8 cellular contexts compared by ENCODE assay signal in genomic region chr14:22883191-22883976, GRCh38. TPM values are rescaled to one million over a fixed set of nuclear protein-coding genes. Genes with fewer than 3 reads are reported as not detected.
DNase-seq lines count a peak whose midpoint lies in the region; ATAC-seq and TF ChIP-seq lines count a peak whose summit lies in the region.

A gene with protein sequence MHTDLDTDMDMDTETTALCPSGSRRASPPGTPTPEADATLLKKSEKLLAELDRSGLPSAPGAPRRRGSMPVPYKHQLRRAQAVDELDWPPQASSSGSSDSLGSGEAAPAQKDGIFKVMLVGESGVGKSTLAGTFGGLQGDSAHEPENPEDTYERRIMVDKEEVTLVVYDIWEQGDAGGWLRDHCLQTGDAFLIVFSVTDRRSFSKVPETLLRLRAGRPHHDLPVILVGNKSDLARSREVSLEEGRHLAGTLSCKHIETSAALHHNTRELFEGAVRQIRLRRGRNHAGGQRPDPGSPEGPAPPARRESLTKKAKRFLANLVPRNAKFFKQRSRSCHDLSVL (plus strand): TSS chr14:22883222. CDS start chr14:22883288, 66 bp downstream.

- POLR2A ChIA-PET in activated CD4-positive, alpha-beta T cell treated with anti-CD3 and anti-CD28 coated beads for 36 hours (lab: Charles Lee), result interaction anchor here (0.5 to 1.1 kb wide), 4 partner anchors 11 to 376 kb away, joined by 3 to 10 read pairs (median 4); no protein-coding TSS in a partner anchor

- CTCF ChIA-PET in activated CD4-positive, alpha-beta T cell treated with anti-CD3 and anti-CD28 coated beads for 36 hours (lab: Charles Lee), result interaction anchor here (0.6 to 10.6 kb wide), 6 partner anchors 11 to 35 kb away, joined by 3 to 111 read pairs (median 18); partner anchors contain the start of gene LRP10

- no peak for TF ChIP-seq POLR2A in lower leg skin (IDR thresholded peaks at IDR 0.05)
- no peak for TF ChIP-seq POLR2A in suprapubic skin (IDR thresholded peaks at IDR 0.05)

- 36 to 37% methylated on average over 14 of the region's 14 CpGs for WGBS in lower leg skin, 2 donors
- WGBS in suprapubic skin, result 25% methylated on average over 14 of the region's 14 CpGs

- H3K9me3 Mint-ChIP-seq in activated CD4-positive, alpha-beta T cell treated with anti-CD3 and anti-CD28 coated beads for 36 hours (ENCODE audit: low read depth), result no peaks in the 10 kb centered on the region

- peak within 1 kb of the TSS; percentile 51 for H3K27ac Mint-ChIP-seq in activated CD4-positive, alpha-beta T cell treated with anti-CD3 and anti-CD28 coated beads for 36 hours

- no peak for TF ChIP-seq EP300 in suprapubic skin (IDR thresholded peaks at IDR 0.05)

- H3K36me3 ChIP-seq in endocrine pancreas (ENCODE audit: control insufficient read depth, insufficient read depth, low read length) (no peaks in the 10 kb centered on the region), suprapubic skin (peaks cover 19% of the 10 kb centered on the region)

- H3K9ac ChIP-seq in endocrine pancreas (ENCODE audit: control insufficient read depth, insufficient read depth, low read length), result peak within 1 kb of the TSS; percentile 65

- no peak within 1 kb of the TSS for H3K27ac ChIP-seq in suprapubic skin

- intact Hi-C loops in activated CD4-positive, alpha-beta T cell treated with anti-CD3 and anti-CD28 coated beads for 36 hours (cut with DNase I, micrococcal nuclease), result no loop called here
- intact Hi-C loops in lower leg skin (cut with DNase I; ENCODE audit: low total_unique reads), result no loop called here

- H3K27me3 ChIP-seq in endocrine pancreas (ENCODE audit: control insufficient read depth, insufficient read depth, low read length) (no peaks in the 10 kb centered on the region), suprapubic skin (no peaks in the 10 kb centered on the region)

- ATAC-seq in activated CD4-positive, alpha-beta T cell treated with anti-CD3 and anti-CD28 coated beads for 36 hours, result no peak
- ATAC-seq in HG03460 (IDR thresholded peaks at IDR 0.05; ENCODE audit: unreplicated experiment), result no peak

- peaks cover 2% of the 10 kb centered on the region for H3K27me3 Mint-ChIP-seq in activated CD4-positive, alpha-beta T cell treated with anti-CD3 and anti-CD28 coated beads for 36 hours

- H3K4me3 Mint-ChIP-seq in activated CD4-positive, alpha-beta T cell treated with anti-CD3 and anti-CD28 coated beads for 36 hours, result no peak within 1 kb of the TSS

- H3K9me3 ChIP-seq in endocrine pancreas (ENCODE audit: control insufficient read depth, low read length), result no peaks in the 10 kb centered on the region
- no peaks in the 10 kb centered on the region for H3K9me3 ChIP-seq in suprapubic skin

- TF ChIP-seq CTCF in retinal pigment epithelial cell (conservative IDR thresholded peaks at IDR 0.05; ENCODE audit: low read depth, low read length) (no peak), lower leg skin (IDR thresholded peaks at IDR 0.05) (peak in 1 of 3 donors; percentile 17), suprapubic skin (IDR thresholded peaks at IDR 0.05) (no peak)

- H3K4me1 ChIP-seq in endocrine pancreas (ENCODE audit: control insufficient read depth, insufficient read depth, low read length), result no peaks in the 10 kb centered on the region
- H3K4me1 ChIP-seq in suprapubic skin, result peaks cover 41% of the 10 kb centered on the region

- peaks cover 2% of the 10 kb centered on the region for H3K36me3 Mint-ChIP-seq in activated CD4-positive, alpha-beta T cell treated with anti-CD3 and anti-CD28 coated beads for 36 hours (ENCODE audit: low read depth)

- peaks cover 40% of the 10 kb centered on the region for H3K4me1 Mint-ChIP-seq in activated CD4-positive, alpha-beta T cell treated with anti-CD3 and anti-CD28 coated beads for 36 hours

- H3K4me3 ChIP-seq in endocrine pancreas (ENCODE audit: control insufficient read depth, insufficient read depth, low read length) (peak within 1 kb of the TSS; percentile 53), retinal pigment epithelial cell (ENCODE audit: low read length) (peak within 1 kb of the TSS; percentile 17), lower leg skin (ENCODE audit: low read depth, poor library complexity, severe bottlenecking) (no peak within 1 kb of the TSS), suprapubic skin (no peak within 1 kb of the TSS)

- no peak for DNase-seq in activated CD4-positive, alpha-beta T cell treated with anti-CD3 and anti-CD28 coated beads for 36 hours
- no peak for DNase-seq in activated CD4-positive, alpha-beta T cell treated with anti-CD3 and anti-CD28 coated beads for 4 hours
- DNase-seq in NCI-H345 (lab: John Stamatoyannopoulos, UW) (peak; percentile 76), retinal pigment epithelial cell (ENCODE audit: low read depth) (no peak), lower leg skin (ENCODE audit: low spot score in 2 of 2) (no peak), suprapubic skin (ENCODE audit: low spot score in 2 of 2) (no peak)

RNA-seq across cellular contexts. Expression of the gene that starts here (rescaled TPM):
- total RNA-seq in activated CD4-positive, alpha-beta T cell treated with anti-CD3 and anti-CD28 coated beads for 36 hours, result under 1 TPM; 0.33 to 0.48 TPM
- 1 to 10 TPM in 2 of 4 donors, under 1 TPM in 2; 0.52 to 2.5 (median 1.5) TPM for total RNA-seq in lower leg skin
- 1 to 10 TPM in 2 of 4 donors, under 1 TPM in 2; 0.89 to 5.4 (median 1.2) TPM for total RNA-seq in suprapubic skin

Comparison
In these comparisons a context has a peak if more than half of its experiments do, and no peak if none do; other contexts are left out.
1. H3K4me3 ChIP-seq: peak in endocrine pancreas (single experiment) and retinal pigment epithelial cell (single experiment); none in lower leg skin (single experiment) and suprapubic skin (single experiment).